In genomic region chr4:188015025-188015778, GRCh38 we compare ENCODE assay signal across 19 cellular contexts. TPM values are rescaled to one million over a fixed set of nuclear protein-coding genes. Genes with fewer than 3 reads are reported as not detected.
A peak's percentile ranks its signal among the peaks of the same experiment; 100 is the strongest.
DNase-seq lines count a peak whose midpoint lies in the region; ATAC-seq and TF ChIP-seq lines count a peak whose summit lies in the region.
"Had no signal": no experiment of that assay in that cellular context is flagged by ENCODE, and none has a peak within 500 bp of the region (broad histone marks: within the 10 kb centered on the region; RNA-seq: fewer than 3 reads in every experiment).

No MANE protein-coding gene starts in this region.

- H3K27me3 ChIP-seq in RWPE2 (ENCODE audit: insufficient read depth, poor library complexity, severe bottlenecking) = no peaks in the 10 kb centered on the region
- no peaks in the 10 kb centered on the region for H3K27me3 ChIP-seq in CD8-positive, alpha-beta memory T cell (ENCODE audit: insufficient read depth, low read length, poor library complexity, severe bottlenecking)

- no peak for TF ChIP-seq CTCF in RWPE2 (IDR thresholded peaks at IDR 0.05; ENCODE audit: poor library complexity, severe bottlenecking)

- no peaks in the 10 kb centered on the region for H3K36me3 ChIP-seq in RWPE2 (ENCODE audit: low read depth)
- H3K36me3 ChIP-seq in CD8-positive, alpha-beta memory T cell (ENCODE audit: insufficient read depth, low read length) = no peaks in the 10 kb centered on the region

- H3K4me3 Mint-ChIP-seq in CD8-positive, alpha-beta memory T cell = no peak overlapping the region
- H3K4me3 Mint-ChIP-seq: activated CD4-positive, alpha-beta memory T cell treated with anti-CD3 and anti-CD28 coated beads for 36 hours; activated naive CD8-positive, alpha-beta T cell treated with anti-CD3 and anti-CD28 coated beads, Interleukin-2, amount 10 ng/mL, durations not matched to agents 7 days and 5 days; activated T-cell treated with anti-CD3 and anti-CD28 coated beads, Interleukin-2, amount 50 U/mL, for 4 hours; IgD-negative memory B cell; neural crest cell; stimulated activated naive CD8-positive, alpha-beta T cell treated with anti-CD3 and anti-CD28 coated beads, Interleukin-15, amount 100 ng/mL, for 72 hours had no signal

- H3K27ac ChIP-seq in RWPE2 (ENCODE audit: poor library complexity, severe bottlenecking) = peak overlapping the region; percentile 79
- H3K27ac ChIP-seq in CD8-positive, alpha-beta memory T cell (ENCODE audit: low read depth, low read length) = no peak overlapping the region

- H3K4me1 ChIP-seq in RWPE2 (ENCODE audit: insufficient read depth, poor library complexity, severe bottlenecking) = peaks cover 15% of the 10 kb centered on the region
- H3K4me1 ChIP-seq in CD8-positive, alpha-beta memory T cell (ENCODE audit: insufficient read depth, low read length) = no peaks in the 10 kb centered on the region

- H3K27ac Mint-ChIP-seq in CD8-positive, alpha-beta memory T cell = no peak overlapping the region
- H3K27ac Mint-ChIP-seq: activated CD4-positive, alpha-beta memory T cell treated with anti-CD3 and anti-CD28 coated beads for 36 hours; activated naive CD8-positive, alpha-beta T cell treated with anti-CD3 and anti-CD28 coated beads, Interleukin-2, amount 10 ng/mL, durations not matched to agents 7 days and 5 days; IgD-negative memory B cell; stimulated activated naive CD8-positive, alpha-beta T cell treated with anti-CD3 and anti-CD28 coated beads, Interleukin-15, amount 100 ng/mL, for 72 hours had no signal

- H3K9me3 ChIP-seq in RWPE2 (ENCODE audit: severe bottlenecking) = no peaks in the 10 kb centered on the region
- H3K9me3 ChIP-seq in CD8-positive, alpha-beta memory T cell (ENCODE audit: low read length) = no peaks in the 10 kb centered on the region

- H3K27me3 Mint-ChIP-seq in CD8-positive, alpha-beta memory T cell = no peaks in the 10 kb centered on the region
- H3K27me3 Mint-ChIP-seq: activated CD4-positive, alpha-beta memory T cell treated with anti-CD3 and anti-CD28 coated beads for 36 hours; activated naive CD8-positive, alpha-beta T cell treated with anti-CD3 and anti-CD28 coated beads, Interleukin-2, amount 10 ng/mL, durations not matched to agents 7 days and 5 days; IgD-negative memory B cell; stimulated activated naive CD8-positive, alpha-beta T cell treated with anti-CD3 and anti-CD28 coated beads, Interleukin-15, amount 100 ng/mL, for 72 hours had no signal

- no peaks in the 10 kb centered on the region for H3K36me3 Mint-ChIP-seq in CD8-positive, alpha-beta memory T cell
- H3K36me3 Mint-ChIP-seq: activated CD4-positive, alpha-beta memory T cell treated with anti-CD3 and anti-CD28 coated beads for 36 hours; activated naive CD8-positive, alpha-beta T cell treated with anti-CD3 and anti-CD28 coated beads, Interleukin-2, amount 10 ng/mL, durations not matched to agents 7 days and 5 days; IgD-negative memory B cell had no signal

- peak; percentile 91 for ATAC-seq in RWPE2 (ENCODE audit: low read depth)
- ATAC-seq: activated T-cell treated with anti-CD3 and anti-CD28 coated beads, Interleukin-2, amount 50 U/mL, for 4 hours; stimulated activated naive CD8-positive, alpha-beta T cell treated with anti-CD3 and anti-CD28 coated beads, Interleukin-15, amount 100 ng/mL, for 72 hours had no signal

- POLR2A ChIA-PET in CD8-positive, alpha-beta memory T cell (lab: Charles Lee) = no interaction called here

- DNase-seq in ELF-1 (ENCODE audit: low read depth, low spot score) = peak; percentile 75
- DNase-seq in RWPE2 (ENCODE audit: low spot score) = no peak
- peak; percentile 33 for DNase-seq in iPS-NIHi7 (ENCODE audit: extremely low spot score)
- DNase-seq in renal cortical epithelial cell (ENCODE audit: low read depth) = peak; percentile 28
- DNase-seq in activated T-cell treated with anti-CD3 and anti-CD28 coated beads, Interleukin-2, amount 50 U/mL, for 48 hours = no peak
- DNase-seq in CD8-positive, alpha-beta memory T cell = no peak
- DNase-seq in NCI-H1092 treated with DMSO at 0.1 percent for 48 hours (lab: John Stamatoyannopoulos, UW) = no peak
- DNase-seq in NCI-H1694 treated with DMSO at 0.1 percent for 48 hours (lab: John Stamatoyannopoulos, UW) = no peak
- DNase-seq: activated CD4-positive, alpha-beta memory T cell treated with anti-CD3 and anti-CD28 coated beads for 36 hours; activated naive CD8-positive, alpha-beta T cell treated with anti-CD3 and anti-CD28 coated beads, Interleukin-2, amount 10 ng/mL, durations not matched to agents 7 days and 5 days; activated T-cell treated with anti-CD3 and anti-CD28 coated beads, Interleukin-2, amount 50 U/mL, for 4 hours; caudate nucleus; effector CD4-positive, alpha-beta T cell; NCI-H1048; NCI-H748 treated with DMSO at 0.1 percent for 48 hours; stimulated activated naive CD8-positive, alpha-beta T cell treated with anti-CD3 and anti-CD28 coated beads, Interleukin-15, amount 100 ng/mL, for 72 hours had no signal

- H3K9me3 Mint-ChIP-seq in CD8-positive, alpha-beta memory T cell = peaks cover 0 to 11% (median 7%) of the 10 kb centered on the region in 5 donors
- H3K9me3 Mint-ChIP-seq: neural crest cell had no signal

- H3K4me1 Mint-ChIP-seq in CD8-positive, alpha-beta memory T cell = no peaks in the 10 kb centered on the region
- H3K4me1 Mint-ChIP-seq: activated naive CD8-positive, alpha-beta T cell treated with anti-CD3 and anti-CD28 coated beads, Interleukin-2, amount 10 ng/mL, durations not matched to agents 7 days and 5 days; IgD-negative memory B cell; stimulated activated naive CD8-positive, alpha-beta T cell treated with anti-CD3 and anti-CD28 coated beads, Interleukin-15, amount 100 ng/mL, for 72 hours had no signal

- H3K4me3 ChIP-seq in RWPE2 (ENCODE audit: severe bottlenecking) = no peak overlapping the region
- no peak overlapping the region for H3K4me3 ChIP-seq in CD8-positive, alpha-beta memory T cell (ENCODE audit: low read length)

- CTCF ChIA-PET in CD8-positive, alpha-beta memory T cell (lab: Charles Lee) = no interaction called here

RNA-seq across cellular contexts. Expression of gene ZFP42, which starts 19.6 kb away (rescaled TPM):
- total RNA-seq in renal cortical epithelial cell = 0.10 and 0.17 TPM in 2 replicates
- total RNA-seq in CD8-positive, alpha-beta memory T cell = not detected
- polyA plus RNA-seq in CD8-positive, alpha-beta memory T cell = not detected
- total RNA-seq: activated CD4-positive, alpha-beta memory T cell treated with anti-CD3 and anti-CD28 coated beads for 36 hours; activated naive CD8-positive, alpha-beta T cell treated with anti-CD3 and anti-CD28 coated beads, Interleukin-2, amount 10 ng/mL, durations not matched to agents 7 days and 5 days; activated T-cell treated with anti-CD3 and anti-CD28 coated beads, Interleukin-2, amount 50 U/mL, for 4 hours; lung microvascular endothelial cell had no signal
- polyA plus RNA-seq: IgD-negative memory B cell had no signal

Comparison
In these comparisons a context has a peak if more than half of its experiments do, and no peak if none do; other contexts are left out.
1. DNase-seq: peak in ELF-1 (single experiment), iPS-NIHi7 (single experiment) and renal cortical epithelial cell (single experiment); none in RWPE2 (single experiment), activated T-cell treated with anti-CD3 and anti-CD28 coated beads, Interleukin-2, amount 50 U/mL, for 48 hours (0 of 2), CD8-positive, alpha-beta memory T cell (0 of 5), NCI-H1092 treated with DMSO at 0.1 percent for 48 hours (single experiment) and NCI-H1694 treated with DMSO at 0.1 percent for 48 hours (single experiment).